ENCODE assay signal across 8 cellular contexts in genomic region chr1:201016211-201016651, GRCh38. TPM values are rescaled to one million over a fixed set of nuclear protein-coding genes. Genes with fewer than 3 reads are reported as not detected.
DNase-seq lines count a peak whose midpoint lies in the region; ATAC-seq lines count a peak whose summit lies in the region.

No MANE protein-coding gene starts in this region.

- no peak overlapping the region for H3K4ac ChIP-seq in mesenchymal stem cell (ENCODE audit: low read depth in 1 of 2, low read length in 2 of 2)

- H3K18ac ChIP-seq in mesenchymal stem cell (ENCODE audit: low read depth in 1 of 2, low read length in 2 of 2), result no peak overlapping the region

- DNase-seq in CD1c-positive myeloid dendritic cell (ENCODE audit: extremely low spot score), result peak; percentile 65
- DNase-seq in KBM-7, result peak; percentile 63
- DNase-seq in activated T-helper 1 cell treated with anti-CD3 and anti-CD28 coated beads, Interleukin-12 subunit alpha, Interleukin-12 subunit beta, Interleukin-2, Interleukin-4 antibody, amounts not matched to agents 30 ng/mL and 10 ng/mL and 1 ng/mL, durations not matched to agents 14 hours and 24 hours and 36 hours (ENCODE audit: low spot score), result no peak
- DNase-seq in mesenchymal stem cell, result peak; percentile 48
- DNase-seq in germinal center (ENCODE audit: low spot score), result no peak
- DNase-seq in kidney glomerular epithelial cell (lab: John Stamatoyannopoulos, UW), result no peak
- DNase-seq in activated CD8-positive, alpha-beta memory T cell treated with anti-CD3 and anti-CD28 coated beads for 24 hours, result no peak

- H3K4me1 ChIP-seq in mesenchymal stem cell (ENCODE audit: control insufficient read depth, insufficient read depth, low read depth, low read length), result peaks cover 52% of the 10 kb centered on the region

- H3K9me3 ChIP-seq in mesenchymal stem cell (ENCODE audit: control insufficient read depth, low read length), result no peaks in the 10 kb centered on the region

- no peaks in the 10 kb centered on the region for H3K9me3 Mint-ChIP-seq in activated T-helper 1 cell treated with anti-CD3 and anti-CD28 coated beads, Interleukin-12 subunit alpha, Interleukin-12 subunit beta, Interleukin-2, Interleukin-4 antibody, amounts not matched to agents 30 ng/mL and 10 ng/mL and 1 ng/mL, durations not matched to agents 14 hours and 24 hours and 36 hours

- no peak overlapping the region for H2AFZ ChIP-seq in mesenchymal stem cell (ENCODE audit: low read depth, low read length)

- peaks cover 40% of the 10 kb centered on the region for H3K79me1 ChIP-seq in mesenchymal stem cell (replicated peaks; ENCODE audit: low read length, poor library complexity, severe bottlenecking)

- no peak overlapping the region for H2BK12ac ChIP-seq in mesenchymal stem cell (ENCODE audit: low read length in 2 of 2)

- peaks cover 0 to 48% of the 10 kb centered on the region in 2 experiments for H3K27me3 ChIP-seq in mesenchymal stem cell (ENCODE audit: control insufficient read depth in 1 of 2, insufficient read depth in 1 of 2, low read length in 2 of 2)

- no peak overlapping the region for H3K27ac ChIP-seq in mesenchymal stem cell (ENCODE audit: low read length, poor library complexity, severe bottlenecking)

- H2BK5ac ChIP-seq in mesenchymal stem cell (ENCODE audit: low read depth, low read length, poor library complexity, severe bottlenecking), result no peak overlapping the region

- no peak overlapping the region for H3K4me3 ChIP-seq in mesenchymal stem cell (ENCODE audit: insufficient read depth in 1 of 2, low read depth in 1 of 2, low read length in 2 of 2)

- H3K4me1 Mint-ChIP-seq in activated T-helper 1 cell treated with anti-CD3 and anti-CD28 coated beads, Interleukin-12 subunit alpha, Interleukin-12 subunit beta, Interleukin-2, Interleukin-4 antibody, amounts not matched to agents 30 ng/mL and 10 ng/mL and 1 ng/mL, durations not matched to agents 14 hours and 24 hours and 36 hours (ENCODE audit: low read depth), result peaks cover 94% of the 10 kb centered on the region

- H4K91ac ChIP-seq in mesenchymal stem cell (ENCODE audit: low read length), result no peak overlapping the region

- no peak overlapping the region for H3K14ac ChIP-seq in mesenchymal stem cell (ENCODE audit: low read length in 2 of 2)

- ATAC-seq in HG03378 (IDR thresholded peaks at IDR 0.05; ENCODE audit: unreplicated experiment), result no peak

- no peak overlapping the region for H2BK15ac ChIP-seq in mesenchymal stem cell (ENCODE audit: low read depth, poor library complexity, severe bottlenecking)

- H3K36me3 Mint-ChIP-seq in activated T-helper 1 cell treated with anti-CD3 and anti-CD28 coated beads, Interleukin-12 subunit alpha, Interleukin-12 subunit beta, Interleukin-2, Interleukin-4 antibody, amounts not matched to agents 30 ng/mL and 10 ng/mL and 1 ng/mL, durations not matched to agents 14 hours and 24 hours and 36 hours (ENCODE audit: low read depth), result peaks cover 6% of the 10 kb centered on the region

- peak overlapping the region; percentile 57 for H3K4me3 Mint-ChIP-seq in activated T-helper 1 cell treated with anti-CD3 and anti-CD28 coated beads, Interleukin-12 subunit alpha, Interleukin-12 subunit beta, Interleukin-2, Interleukin-4 antibody, amounts not matched to agents 30 ng/mL and 10 ng/mL and 1 ng/mL, durations not matched to agents 14 hours and 24 hours and 36 hours

- H3K4me2 ChIP-seq in mesenchymal stem cell (ENCODE audit: low read length, poor library complexity, severe bottlenecking), result peak overlapping the region; percentile 30

- H4K8ac ChIP-seq in mesenchymal stem cell (ENCODE audit: low read length), result no peak overlapping the region

- H3K27me3 Mint-ChIP-seq in activated T-helper 1 cell treated with anti-CD3 and anti-CD28 coated beads, Interleukin-12 subunit alpha, Interleukin-12 subunit beta, Interleukin-2, Interleukin-4 antibody, amounts not matched to agents 30 ng/mL and 10 ng/mL and 1 ng/mL, durations not matched to agents 14 hours and 24 hours and 36 hours (ENCODE audit: insufficient read depth), result no peaks in the 10 kb centered on the region

- no peak overlapping the region for H3K9ac ChIP-seq in mesenchymal stem cell (ENCODE audit: low read length)

- intact Hi-C loops in activated T-helper 1 cell treated with anti-CD3 and anti-CD28 coated beads, Interleukin-12 subunit alpha, Interleukin-12 subunit beta, Interleukin-2, Interleukin-4 antibody, amounts not matched to agents 30 ng/mL and 10 ng/mL and 1 ng/mL, durations not matched to agents 14 hours and 24 hours and 36 hours (cut with micrococcal nuclease), result loop anchor here (5.0 kb wide), 2 partner anchors 36 to 864 kb away; no protein-coding TSS in a partner anchor

- in situ Hi-C loops in KBM-7 (cut with MboI; ENCODE audit: low pct_unique_long_range_greater_than_20kb, low sequenced_read_pairs), result no loop called here

- no peaks in the 10 kb centered on the region for H3K36me3 ChIP-seq in mesenchymal stem cell (ENCODE audit: control insufficient read depth in 1 of 2, insufficient read depth in 2 of 2, low read depth in 1 of 2, low read length in 2 of 2)

- no peak overlapping the region for H3K23ac ChIP-seq in mesenchymal stem cell (ENCODE audit: low read length in 2 of 2)

- 47% methylated on average over 10 of the region's 10 CpGs for WGBS in mesenchymal stem cell

- no peak overlapping the region for H2BK120ac ChIP-seq in mesenchymal stem cell (ENCODE audit: low read depth, low read length)

- peak overlapping the region; percentile 99 for H3K27ac Mint-ChIP-seq in activated T-helper 1 cell treated with anti-CD3 and anti-CD28 coated beads, Interleukin-12 subunit alpha, Interleukin-12 subunit beta, Interleukin-2, Interleukin-4 antibody, amounts not matched to agents 30 ng/mL and 10 ng/mL and 1 ng/mL, durations not matched to agents 14 hours and 24 hours and 36 hours

- no peak overlapping the region for H2AK5ac ChIP-seq in mesenchymal stem cell (ENCODE audit: low read length, severe bottlenecking)

RNA-seq across cellular contexts. Expression of gene KIF21B, which starts 7.3 kb away (rescaled TPM):
- total RNA-seq in activated T-helper 1 cell treated with anti-CD3 and anti-CD28 coated beads, Interleukin-12 subunit alpha, Interleukin-12 subunit beta, Interleukin-2, Interleukin-4 antibody, amounts not matched to agents 30 ng/mL and 10 ng/mL and 1 ng/mL, durations not matched to agents 14 hours and 24 hours and 36 hours, result 50.4 and 52.0 TPM in 2 replicates
- polyA plus RNA-seq in mesenchymal stem cell (2013, experiment 1 of 2), result 1.1 TPM
- 1.1 TPM for polyA plus RNA-seq in mesenchymal stem cell (2013, experiment 2 of 2)

Comparison
In these comparisons a context has a peak if more than half of its experiments do, and no peak if none do; other contexts are left out.
1. DNase-seq: peak in CD1c-positive myeloid dendritic cell (single experiment), KBM-7 (single experiment) and mesenchymal stem cell (single experiment); none in activated T-helper 1 cell treated with anti-CD3 and anti-CD28 coated beads, Interleukin-12 subunit alpha, Interleukin-12 subunit beta, Interleukin-2, Interleukin-4 antibody, amounts not matched to agents 30 ng/mL and 10 ng/mL and 1 ng/mL, durations not matched to agents 14 hours and 24 hours and 36 hours (single experiment), germinal center (single experiment), kidney glomerular epithelial cell (single experiment) and activated CD8-positive, alpha-beta memory T cell treated with anti-CD3 and anti-CD28 coated beads for 24 hours (single experiment).